In genomic region chr13:109344552-109345157, GRCh38 we compare ENCODE assay signal across 16 cellular contexts.
A peak's percentile ranks its signal among the peaks of the same experiment; 100 is the strongest.
DNase-seq lines count a peak whose midpoint lies in the region; ATAC-seq and TF ChIP-seq lines count a peak whose summit lies in the region.
"Had no signal": no experiment of that assay in that cellular context is flagged by ENCODE, and none has a peak within 500 bp of the region (broad histone marks: within the 10 kb centered on the region; RNA-seq: fewer than 3 reads in every experiment).

No MANE protein-coding gene starts in this region.

- DNase-seq in AG04450 (ENCODE audit: low read depth, low spot score) = no peak
- peak; percentile 40 for DNase-seq in HFF-Myc (ENCODE audit: extremely low read depth, low read depth)
- DNase-seq in adipocyte (ENCODE audit: low read depth) = peak; percentile 42
- DNase-seq in hepatic stellate cell (ENCODE audit: low spot score) = peak; percentile 73
- DNase-seq in AML-193 (lab: John Stamatoyannopoulos, UW) = no peak
- no peak for DNase-seq in activated CD4-positive, alpha-beta T cell treated with anti-CD3 and anti-CD28 coated beads for 48 hours
- DNase-seq in activated gamma-delta T cell (lab: John Stamatoyannopoulos, UW) = no peak
- DNase-seq: activated CD4-positive, alpha-beta memory T cell treated with anti-CD3 and anti-CD28 coated beads, Interleukin-2, amount 10 ng/mL, durations not matched to agents 7 days and 5 days; activated gamma-delta T cell treated with Interleukin-2 at 50 U/mL for 16 hours; caudate nucleus; NCI-H446 treated with DMSO at 0.1 percent for 48 hours; retina; stimulated activated CD4-positive, alpha-beta T cell treated with anti-CD3 and anti-CD28 coated beads, Interleukin-4, amount 100 ng/mL, for 24 hours; stimulated activated naive CD4-positive, alpha-beta T cell treated with Interleukin-2 at 50 U/mL for 16 hours had no signal

- peak overlapping the region; percentile 65 for H3K27ac ChIP-seq in AG04450 (ENCODE audit: low read depth, low read length)
- H3K27ac ChIP-seq: BLaER1 had no signal

- no peak for TF ChIP-seq CTCF in AG04450 (IDR thresholded peaks at IDR 0.05; ENCODE audit: low read depth, low read length)
- no peak for TF ChIP-seq CTCF in HFF-Myc (IDR thresholded peaks at IDR 0.05; ENCODE audit: low read depth, low read length, missing control alignments)

- CTCF ChIA-PET in AG04450 (lab: Charles Lee) = interaction anchor here (0.7 kb wide), 1 partner anchor 9 kb away, joined by 3 read pairs; no protein-coding TSS in a partner anchor

- H3K4me1 ChIP-seq in adipocyte (ENCODE audit: control insufficient read depth, insufficient read depth, low read length) = peaks cover 21% of the 10 kb centered on the region
- H3K4me1 ChIP-seq: BLaER1 had no signal

- H3K4me3 ChIP-seq in AG04450 (ENCODE audit: low read depth, low read length) (no peak overlapping the region), HFF-Myc (replicated peaks; ENCODE audit: low read depth, low read length) (no peak overlapping the region), adipocyte (ENCODE audit: low read length) (no peak overlapping the region)
- H3K4me3 ChIP-seq: BLaER1 had no signal

- no peak overlapping the region for H3K9ac ChIP-seq in adipocyte (ENCODE audit: low read length)
- H3K9ac ChIP-seq: BLaER1 had no signal

- H3K9me3 ChIP-seq in AG04450 (ENCODE audit: control insufficient read depth, insufficient read depth, low read length) = no peaks in the 10 kb centered on the region
- H3K9me3 ChIP-seq in adipocyte (ENCODE audit: control insufficient read depth, low read length) = no peaks in the 10 kb centered on the region
- H3K9me3 ChIP-seq: BLaER1 had no signal

- H3K27me3 ChIP-seq in AG04450 (ENCODE audit: control insufficient read depth, insufficient read depth, low read length) (no peaks in the 10 kb centered on the region), adipocyte (replicated peaks; ENCODE audit: control insufficient read depth, insufficient read depth, low read length) (no peaks in the 10 kb centered on the region)
- H3K27me3 ChIP-seq: BLaER1 had no signal

- no peak for ATAC-seq in GM18907 (IDR thresholded peaks at IDR 0.05; ENCODE audit: unreplicated experiment)

- no peaks in the 10 kb centered on the region for H3K36me3 ChIP-seq in adipocyte (ENCODE audit: control insufficient read depth, insufficient read depth, low read length, severe bottlenecking)
- H3K36me3 ChIP-seq: BLaER1 had no signal

- POLR2A ChIA-PET in AG04450 (lab: Yijun Ruan, JAX) = interaction anchor here (0.5 to 1.5 kb wide), 4 partner anchors 9 to 985 kb away, joined by 3 to 4 read pairs (median 3); no protein-coding TSS in a partner anchor

Comparison
In these comparisons a context has a peak if more than half of its experiments do, and no peak if none do; other contexts are left out.
1. DNase-seq: peak in HFF-Myc (single experiment), adipocyte (single experiment) and hepatic stellate cell (single experiment); none in AG04450 (single experiment), AML-193 (0 of 2), activated CD4-positive, alpha-beta T cell treated with anti-CD3 and anti-CD28 coated beads for 48 hours (single experiment) and activated gamma-delta T cell (single experiment).